Comparison of ENCODE assay signal across 9 cellular contexts in the genomic region with DNA sequence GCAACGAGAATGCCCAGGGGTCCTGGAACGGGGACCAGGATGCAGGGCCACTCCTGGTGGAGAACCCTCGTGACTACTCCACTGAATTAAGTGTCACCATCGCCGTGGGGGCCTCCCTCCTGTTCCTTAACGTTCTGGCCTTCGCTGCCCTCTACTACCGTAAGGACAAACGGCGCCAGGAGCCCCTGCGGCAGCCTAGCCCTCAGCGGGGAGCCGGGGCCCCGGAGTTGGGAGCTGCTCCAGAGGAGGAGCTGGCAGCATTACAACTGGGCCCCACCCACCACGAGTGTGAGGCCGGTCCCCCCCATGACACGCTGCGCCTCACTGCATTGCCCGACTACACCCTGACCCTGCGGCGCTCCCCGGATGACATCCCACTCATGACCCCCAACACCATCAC. TPM values are rescaled to one million over a fixed set of nuclear protein-coding genes. Genes with fewer than 3 reads are reported as not detected.
"Had no signal": no experiment of that assay in that cellular context is flagged by ENCODE, and none has a peak within 500 bp of the region (broad histone marks: within the 10 kb centered on the region; RNA-seq: fewer than 3 reads in every experiment).

No MANE protein-coding gene starts in this region.

- H3K9ac ChIP-seq: GM23248 had no signal

- H3K9me3 ChIP-seq: HAP-1 had no signal

- H3K4me1 ChIP-seq: HAP-1 had no signal

- DNase-seq: GM23248, GOT3, H7, HFFc6 had no signal

- H3K27ac ChIP-seq: GM23248 had no signal

- H3K36me3 ChIP-seq: HAP-1 had no signal

- H3K4me3 ChIP-seq: GM23248, HAP-1 had no signal

RNA-seq across cellular contexts. Expression of a gene that starts 53.4 kb away (rescaled TPM):
- total RNA-seq: GM23248, H4, HFFc6, HT1080 had no signal
- polyA plus RNA-seq: GM23248, IgD-negative memory B cell had no signal

RNA-seq across cellular contexts. Expression of a gene that starts 58.2 kb away (rescaled TPM):
- total RNA-seq: GM23248, H4, H7, HepG2, HT1080 had no signal
